Comparison of ENCODE assay signal across 10 cellular contexts in genomic region chr12:17928708-17929366, GRCh38.
DNase-seq lines count a peak whose midpoint lies in the region; ATAC-seq and TF ChIP-seq lines count a peak whose summit lies in the region.
"Had no signal": no experiment of that assay in that cellular context is flagged by ENCODE, and none has a peak within 500 bp of the region (broad histone marks: within the 10 kb centered on the region; RNA-seq: fewer than 3 reads in every experiment).

No MANE protein-coding gene starts in this region.

- no peak overlapping the region for H3K9ac ChIP-seq in MM.1S (ENCODE audit: low read length)

- no peak overlapping the region for H3K27ac ChIP-seq in C4-2B
- no peak overlapping the region for H3K27ac ChIP-seq in MM.1S (ENCODE audit: low read length)

- H3F3A ChIP-seq in MM.1S (ENCODE audit: insufficient read depth, low read length) = no peaks in the 10 kb centered on the region

- no peaks in the 10 kb centered on the region for H3K27me3 ChIP-seq in MM.1S (replicated peaks; ENCODE audit: insufficient read depth, low read length)

- H3K36me3 ChIP-seq in MM.1S (replicated peaks; ENCODE audit: insufficient read depth, low read length) = no peaks in the 10 kb centered on the region

- no peak overlapping the region for H3K4me3 Mint-ChIP-seq in activated T-helper 17 cell treated with anti-CD3 and anti-CD28 coated beads, Interleukin-2, amount 50 U/mL, for 72 hours

- in situ Hi-C loops in GM13976 (cut with MboI; ENCODE audit: low sequenced_read_pairs, unreplicated experiment) = no loop called here

- H4K20me1 ChIP-seq in MM.1S (ENCODE audit: insufficient read depth, low read length) = no peaks in the 10 kb centered on the region

- no peak overlapping the region for H3K4me2 ChIP-seq in MM.1S (ENCODE audit: low read depth, low read length)

- no peaks in the 10 kb centered on the region for H3K27me3 Mint-ChIP-seq in activated T-helper 17 cell treated with anti-CD3 and anti-CD28 coated beads, Interleukin-2, amount 50 U/mL, for 72 hours

- no peak overlapping the region for H2AFZ ChIP-seq in MM.1S (ENCODE audit: low read length)

- no peak overlapping the region for H3K4me3 ChIP-seq in MM.1S (ENCODE audit: low read length)

- TF ChIP-seq CTCF in C4-2B (conservative IDR thresholded peaks at IDR 0.05) (peak; percentile 22; the same call in 1 of the 2 replicates), MM.1S (IDR thresholded peaks at IDR 0.05; ENCODE audit: low read length) (0 out of 2 replicates have a peak, but pooled peaks have one; percentile 6), GM13976 (IDR thresholded peaks at IDR 0.05; ENCODE audit: borderline replicate concordance, control extremely low read depth, extremely low read depth, insufficient read depth, missing control alignments) (no peak)

- H3K9me3 ChIP-seq in MM.1S (replicated peaks; ENCODE audit: insufficient read depth, low read length) = no peaks in the 10 kb centered on the region

- no peaks in the 10 kb centered on the region for H3K4me1 ChIP-seq in MM.1S (ENCODE audit: low read length)

- no peak for ATAC-seq in activated T-helper 17 cell treated with anti-CD3 and anti-CD28 coated beads, Interleukin-2, amount 50 U/mL, for 72 hours (replicated peaks)

- H3K79me2 ChIP-seq in MM.1S (ENCODE audit: low read length) = no peaks in the 10 kb centered on the region

- no peak for DNase-seq in MM.1S
- peak; percentile 47 for DNase-seq in amniotic epithelial cell (ENCODE audit: low read depth)
- peak; percentile 84 for DNase-seq in kidney tubule cell (ENCODE audit: low spot score)
- DNase-seq in anterior cingulate cortex (lab: John Stamatoyannopoulos, UW) = no peak
- no peak for DNase-seq in GM13976 (ENCODE audit: low spot score)
- no peak for DNase-seq in DMS79 treated with DMSO at 0.1 percent for 48 hours (lab: John Stamatoyannopoulos, UW)
- DNase-seq: DMS79; effector CD8-positive, alpha-beta T cell had no signal

- no peaks in the 10 kb centered on the region for H3K4me1 Mint-ChIP-seq in activated T-helper 17 cell treated with anti-CD3 and anti-CD28 coated beads, Interleukin-2, amount 50 U/mL, for 72 hours

- H3K9me3 Mint-ChIP-seq in activated T-helper 17 cell treated with anti-CD3 and anti-CD28 coated beads, Interleukin-2, amount 50 U/mL, for 72 hours = peaks cover 11% of the 10 kb centered on the region

- no peaks in the 10 kb centered on the region for H3K36me3 Mint-ChIP-seq in activated T-helper 17 cell treated with anti-CD3 and anti-CD28 coated beads, Interleukin-2, amount 50 U/mL, for 72 hours (ENCODE audit: low read depth)

- H3K9me2 ChIP-seq in MM.1S (replicated peaks; ENCODE audit: insufficient read depth, low read length) = no peaks in the 10 kb centered on the region

- no peak overlapping the region for H3K27ac Mint-ChIP-seq in activated T-helper 17 cell treated with anti-CD3 and anti-CD28 coated beads, Interleukin-2, amount 50 U/mL, for 72 hours

Comparison
In these comparisons a context has a peak if more than half of its experiments do, and no peak if none do; other contexts are left out.
1. DNase-seq: peak in amniotic epithelial cell (single experiment) and kidney tubule cell (single experiment); none in MM.1S (single experiment), anterior cingulate cortex (0 of 58), GM13976 (single experiment) and DMS79 treated with DMSO at 0.1 percent for 48 hours (single experiment).